In the genomic region with DNA sequence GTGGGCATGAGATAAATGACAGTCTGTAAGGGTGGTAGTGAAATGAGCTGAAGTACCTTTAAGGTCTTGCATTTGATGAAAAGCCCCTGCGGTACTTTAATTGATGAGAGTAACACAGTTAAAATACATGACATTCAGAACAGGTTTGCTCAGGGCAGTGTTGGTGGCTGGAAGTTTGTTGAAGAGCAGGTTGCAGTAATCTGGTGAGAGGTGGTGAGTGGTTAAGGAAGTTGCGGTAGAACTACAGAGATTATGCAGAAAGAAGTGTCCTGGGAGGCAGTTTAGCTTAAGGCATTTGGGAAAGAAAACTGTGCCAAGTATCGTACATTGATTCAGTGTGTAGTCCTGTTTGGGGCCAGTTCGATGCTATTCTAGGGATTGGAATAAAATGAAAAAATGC, we compare ENCODE assay signal across 20 cellular contexts. TPM values are rescaled to one million over a fixed set of nuclear protein-coding genes. Genes with fewer than 3 reads are reported as not detected.
"Had no signal": no experiment of that assay in that cellular context is flagged by ENCODE, and none has a peak within 500 bp of the region (broad histone marks: within the 10 kb centered on the region; RNA-seq: fewer than 3 reads in every experiment).

No MANE protein-coding gene starts in this region.

- H3K9me3 Mint-ChIP-seq: activated CD4-positive, alpha-beta T cell treated with anti-CD3 and anti-CD28 coated beads, Interleukin-2, amount 10 ng/mL, durations not matched to agents 7 days and 5 days; activated T-cell treated with anti-CD3 and anti-CD28 coated beads, Interleukin-2, amount 50 U/mL, for 24 hours; activated T-helper 17 cell treated with anti-CD3 and anti-CD28 coated beads, Interleukin-2, amount 50 U/mL, for 72 hours; dendritic cell treated with granulocyte-macrophage colony-stimulating factor and Interleukin-4, amounts not matched to agents 40 ng/mL and 50 ng/mL, for 4 days; naive B cell had no signal

- H3K27me3 ChIP-seq: spleen, transverse colon, uterus had no signal

- H3K4me3 ChIP-seq: mucosa of descending colon, spleen, transverse colon, uterus had no signal

- H3K4me3 Mint-ChIP-seq: activated CD4-positive, alpha-beta T cell treated with anti-CD3 and anti-CD28 coated beads, Interleukin-2, amount 10 ng/mL, durations not matched to agents 7 days and 5 days; activated CD8-positive, alpha-beta T cell treated with anti-CD3 and anti-CD28 coated beads, Interleukin-2, amount 10 ng/mL, durations not matched to agents 7 days and 5 days; activated naive CD8-positive, alpha-beta T cell; activated T-cell treated with anti-CD3 and anti-CD28 coated beads, Interleukin-2, amount 50 U/mL, for 24 hours; activated T-helper 17 cell treated with anti-CD3 and anti-CD28 coated beads, Interleukin-2, amount 50 U/mL, for 72 hours; dendritic cell treated with granulocyte-macrophage colony-stimulating factor and Interleukin-4, amounts not matched to agents 40 ng/mL and 50 ng/mL, for 4 days; naive B cell had no signal

- H3K36me3 Mint-ChIP-seq: activated naive CD8-positive, alpha-beta T cell had no signal

- H3K9me3 ChIP-seq: mucosa of descending colon, spleen, transverse colon, uterus had no signal

- DNase-seq: activated CD4-positive, alpha-beta T cell treated with anti-CD3 and anti-CD28 coated beads, Interleukin-2, amount 10 ng/mL, durations not matched to agents 7 days and 5 days; activated CD8-positive, alpha-beta T cell treated with anti-CD3 and anti-CD28 coated beads, Interleukin-2, amount 10 ng/mL, durations not matched to agents 7 days and 5 days; activated T-cell treated with anti-CD3 and anti-CD28 coated beads, Interleukin-2, amount 50 U/mL, for 24 hours; effector CD8-positive, alpha-beta T cell; mesenchymal stem cell; mucosa of descending colon; naive B cell; spleen; stimulated activated CD4-positive, alpha-beta T cell treated with anti-CD3 and anti-CD28 coated beads, Interleukin-4, amount 100 ng/mL, for 1 hour; stimulated activated naive CD4-positive, alpha-beta T cell treated with Interleukin-2 at 50 U/mL for 16 hours; SW 1271; transverse colon; uterus had no signal

- H3K36me3 ChIP-seq: transverse colon, uterus had no signal

- H3K27me3 Mint-ChIP-seq: activated CD4-positive, alpha-beta T cell treated with anti-CD3 and anti-CD28 coated beads, Interleukin-2, amount 10 ng/mL, durations not matched to agents 7 days and 5 days; activated naive CD8-positive, alpha-beta T cell; activated T-cell treated with anti-CD3 and anti-CD28 coated beads, Interleukin-2, amount 50 U/mL, for 24 hours; activated T-helper 17 cell treated with anti-CD3 and anti-CD28 coated beads, Interleukin-2, amount 50 U/mL, for 72 hours; dendritic cell treated with granulocyte-macrophage colony-stimulating factor and Interleukin-4, amounts not matched to agents 40 ng/mL and 50 ng/mL, for 4 days; naive B cell; progenitor cell of endocrine pancreas had no signal

- H3K27ac Mint-ChIP-seq: activated CD4-positive, alpha-beta T cell treated with anti-CD3 and anti-CD28 coated beads, Interleukin-2, amount 10 ng/mL, durations not matched to agents 7 days and 5 days; activated CD8-positive, alpha-beta T cell treated with anti-CD3 and anti-CD28 coated beads, Interleukin-2, amount 10 ng/mL, durations not matched to agents 7 days and 5 days; activated naive CD8-positive, alpha-beta T cell; activated T-cell treated with anti-CD3 and anti-CD28 coated beads, Interleukin-2, amount 50 U/mL, for 24 hours; dendritic cell treated with granulocyte-macrophage colony-stimulating factor and Interleukin-4, amounts not matched to agents 40 ng/mL and 50 ng/mL, for 4 days; naive B cell; progenitor cell of endocrine pancreas had no signal

- H3K4me1 ChIP-seq: transverse colon, uterus had no signal

- ATAC-seq: activated CD4-positive, CD25-positive, alpha-beta regulatory T cell treated with anti-CD3 and anti-CD28 coated beads, Interleukin-2, amount 50 U/mL, for 24 hours; activated CD8-positive, alpha-beta T cell treated with anti-CD3 and anti-CD28 coated beads, Interleukin-2, amount 10 ng/mL, durations not matched to agents 7 days and 5 days; activated T-helper 17 cell treated with anti-CD3 and anti-CD28 coated beads, Interleukin-2, amount 50 U/mL, for 72 hours; esophagus mucosa; mucosa of descending colon had no signal

- H3K4me1 Mint-ChIP-seq: naive B cell had no signal

- H3K27ac ChIP-seq: transverse colon, uterus had no signal

RNA-seq across cellular contexts. Expression of a gene that starts 42.6 kb away (rescaled TPM):
- total RNA-seq: osteocyte had no signal
